Comparison of ENCODE assay signal across 1 cellular context in the genomic region with DNA sequence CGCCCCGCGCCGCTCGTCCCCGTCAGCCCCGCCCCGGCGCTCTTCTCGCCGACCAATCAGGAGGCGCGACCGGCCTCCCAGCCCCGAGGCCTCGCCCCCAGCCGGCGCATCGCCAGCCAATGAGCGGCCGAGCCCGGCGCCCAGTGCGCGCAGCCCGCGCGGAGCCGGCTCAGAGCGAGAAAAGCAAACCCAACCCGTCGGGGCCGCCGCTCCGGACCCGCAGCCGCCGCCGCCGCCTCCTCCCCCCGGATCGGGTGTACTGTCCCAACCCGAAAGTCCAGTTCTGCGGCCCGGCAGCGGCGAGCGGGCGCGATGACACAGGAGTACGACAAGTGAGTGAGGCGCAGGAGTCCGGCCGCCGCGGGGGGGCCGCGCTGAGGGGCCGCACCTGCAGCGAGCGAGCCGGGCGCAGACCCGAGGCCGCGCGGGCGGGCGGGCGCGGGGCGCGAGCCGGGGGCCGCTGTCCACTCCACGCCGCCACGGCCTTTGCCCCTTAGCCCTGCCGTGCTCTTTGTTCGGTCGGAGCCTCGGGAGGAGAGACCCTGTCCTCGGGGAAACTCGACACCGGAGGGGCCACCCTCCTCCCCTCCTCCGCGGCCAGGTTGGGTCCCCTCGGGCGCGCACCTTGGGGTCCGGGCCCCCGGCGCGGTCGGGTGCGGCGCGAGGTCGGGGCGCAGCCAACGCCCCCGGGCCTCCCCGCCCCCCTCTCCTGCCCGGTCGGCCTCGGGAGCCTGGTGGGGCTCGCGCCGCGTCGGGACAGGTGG.
TF ChIP-seq lines count a peak whose summit lies in the region.

A gene with protein sequence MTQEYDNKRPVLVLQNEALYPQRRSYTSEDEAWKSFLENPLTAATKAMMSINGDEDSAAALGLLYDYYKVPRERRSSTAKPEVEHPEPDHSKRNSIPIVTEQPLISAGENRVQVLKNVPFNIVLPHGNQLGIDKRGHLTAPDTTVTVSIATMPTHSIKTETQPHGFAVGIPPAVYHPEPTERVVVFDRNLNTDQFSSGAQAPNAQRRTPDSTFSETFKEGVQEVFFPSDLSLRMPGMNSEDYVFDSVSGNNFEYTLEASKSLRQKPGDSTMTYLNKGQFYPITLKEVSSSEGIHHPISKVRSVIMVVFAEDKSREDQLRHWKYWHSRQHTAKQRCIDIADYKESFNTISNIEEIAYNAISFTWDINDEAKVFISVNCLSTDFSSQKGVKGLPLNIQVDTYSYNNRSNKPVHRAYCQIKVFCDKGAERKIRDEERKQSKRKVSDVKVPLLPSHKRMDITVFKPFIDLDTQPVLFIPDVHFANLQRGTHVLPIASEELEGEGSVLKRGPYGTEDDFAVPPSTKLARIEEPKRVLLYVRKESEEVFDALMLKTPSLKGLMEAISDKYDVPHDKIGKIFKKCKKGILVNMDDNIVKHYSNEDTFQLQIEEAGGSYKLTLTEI (plus strand): TSS at position 172 of the 764 bp plus-strand sequence. CDS start 141 bp downstream, at position 313.

TF ChIP-seq in K562, 482 proteins besides CTCF, POLR2A, EP300 and RAD21 (continued from another document):
- no peak for TF ChIP-seq ETV6 (IDR thresholded peaks at IDR 0.05; ENCODE audit: borderline replicate concordance in 1 of 2, low read depth in 2 of 2, low read length in 1 of 2)
- no peak for TF ChIP-seq ETV6 (CRISPR knock-in tag; IDR thresholded peaks at IDR 0.05; ENCODE audit: borderline replicate concordance)
- TF ChIP-seq, protein P1, sequence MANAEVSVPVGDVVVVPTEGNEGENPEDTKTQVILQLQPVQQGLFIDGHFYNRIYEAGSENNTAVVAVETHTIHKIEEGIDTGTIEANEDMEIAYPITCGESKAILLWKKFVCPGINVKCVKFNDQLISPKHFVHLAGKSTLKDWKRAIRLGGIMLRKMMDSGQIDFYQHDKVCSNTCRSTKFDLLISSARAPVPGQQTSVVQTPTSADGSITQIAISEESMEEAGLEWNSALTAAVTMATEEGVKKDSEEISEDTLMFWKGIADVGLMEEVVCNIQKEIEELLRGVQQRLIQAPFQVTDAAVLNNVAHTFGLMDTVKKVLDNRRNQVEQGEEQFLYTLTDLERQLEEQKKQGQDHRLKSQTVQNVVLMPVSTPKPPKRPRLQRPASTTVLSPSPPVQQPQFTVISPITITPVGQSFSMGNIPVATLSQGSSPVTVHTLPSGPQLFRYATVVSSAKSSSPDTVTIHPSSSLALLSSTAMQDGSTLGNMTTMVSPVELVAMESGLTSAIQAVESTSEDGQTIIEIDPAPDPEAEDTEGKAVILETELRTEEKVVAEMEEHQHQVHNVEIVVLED (CRISPR knock-in tag; IDR thresholded peaks at IDR 0.05), result peak; percentile 18; the same call in 1 of the 2 replicates
- peak; percentile 84 for TF ChIP-seq RBFOX2 (IDR thresholded peaks at IDR 0.05; ENCODE audit: low read depth, low read length)
- TF ChIP-seq CREM (IDR thresholded peaks at IDR 0.05; ENCODE audit: low read depth), result no peak
- peak; percentile 60; the same call in 1 of the 2 replicates for TF ChIP-seq PHF8 (IDR thresholded peaks at IDR 0.05; ENCODE audit: borderline replicate concordance, low read length)
- TF ChIP-seq, protein P2, sequence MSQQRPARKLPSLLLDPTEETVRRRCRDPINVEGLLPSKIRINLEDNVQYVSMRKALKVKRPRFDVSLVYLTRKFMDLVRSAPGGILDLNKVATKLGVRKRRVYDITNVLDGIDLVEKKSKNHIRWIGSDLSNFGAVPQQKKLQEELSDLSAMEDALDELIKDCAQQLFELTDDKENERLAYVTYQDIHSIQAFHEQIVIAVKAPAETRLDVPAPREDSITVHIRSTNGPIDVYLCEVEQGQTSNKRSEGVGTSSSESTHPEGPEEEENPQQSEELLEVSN (IDR thresholded peaks at IDR 0.05; ENCODE audit: borderline replicate concordance in 1 of 2, extremely low read depth in 1 of 2, insufficient read depth in 1 of 2, insufficient read length in 1 of 2, low read depth in 1 of 2, low read length in 1 of 2, poor library complexity in 1 of 2, severe bottlenecking in 1 of 2), result peak in 1 of 2 experiments; percentile 31
- TF ChIP-seq HDAC1 (IDR thresholded peaks at IDR 0.05), result peak in 1 of 2 experiments; percentile 13; a peak in 1 of 4 replicates
- TF ChIP-seq, protein P3, sequence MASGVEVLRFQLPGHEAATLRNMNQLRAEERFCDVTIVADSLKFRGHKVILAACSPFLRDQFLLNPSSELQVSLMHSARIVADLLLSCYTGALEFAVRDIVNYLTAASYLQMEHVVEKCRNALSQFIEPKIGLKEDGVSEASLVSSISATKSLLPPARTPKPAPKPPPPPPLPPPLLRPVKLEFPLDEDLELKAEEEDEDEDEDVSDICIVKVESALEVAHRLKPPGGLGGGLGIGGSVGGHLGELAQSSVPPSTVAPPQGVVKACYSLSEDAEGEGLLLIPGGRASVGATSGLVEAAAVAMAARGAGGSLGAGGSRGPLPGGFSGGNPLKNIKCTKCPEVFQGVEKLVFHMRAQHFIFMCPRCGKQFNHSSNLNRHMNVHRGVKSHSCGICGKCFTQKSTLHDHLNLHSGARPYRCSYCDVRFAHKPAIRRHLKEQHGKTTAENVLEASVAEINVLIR (CRISPR knock-in tag; IDR thresholded peaks at IDR 0.05), result no peak
- TF ChIP-seq, protein P4, sequence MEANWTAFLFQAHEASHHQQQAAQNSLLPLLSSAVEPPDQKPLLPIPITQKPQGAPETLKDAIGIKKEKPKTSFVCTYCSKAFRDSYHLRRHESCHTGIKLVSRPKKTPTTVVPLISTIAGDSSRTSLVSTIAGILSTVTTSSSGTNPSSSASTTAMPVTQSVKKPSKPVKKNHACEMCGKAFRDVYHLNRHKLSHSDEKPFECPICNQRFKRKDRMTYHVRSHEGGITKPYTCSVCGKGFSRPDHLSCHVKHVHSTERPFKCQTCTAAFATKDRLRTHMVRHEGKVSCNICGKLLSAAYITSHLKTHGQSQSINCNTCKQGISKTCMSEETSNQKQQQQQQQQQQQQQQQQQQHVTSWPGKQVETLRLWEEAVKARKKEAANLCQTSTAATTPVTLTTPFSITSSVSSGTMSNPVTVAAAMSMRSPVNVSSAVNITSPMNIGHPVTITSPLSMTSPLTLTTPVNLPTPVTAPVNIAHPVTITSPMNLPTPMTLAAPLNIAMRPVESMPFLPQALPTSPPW (CRISPR knock-in tag; IDR thresholded peaks at IDR 0.05), result peak; percentile 96
- no peak for TF ChIP-seq HDAC6 (IDR thresholded peaks at IDR 0.05; ENCODE audit: low read depth, low read length)
- peak; percentile 6; the same call in 1 of the 2 replicates for TF ChIP-seq ZNF197 (CRISPR knock-in tag; IDR thresholded peaks at IDR 0.05; ENCODE audit: low read depth)
- peak; percentile 76 for TF ChIP-seq RBBP5 (IDR thresholded peaks at IDR 0.05; ENCODE audit: borderline replicate concordance, insufficient read depth, low read length, poor library complexity, severe bottlenecking)
- TF ChIP-seq NFYB (IDR thresholded peaks at IDR 0.05; ENCODE audit: extremely low read depth, insufficient read length), result peak; percentile 18
- peak; percentile 56; the same call in 1 of the 2 replicates for TF ChIP-seq ZKSCAN8 (CRISPR knock-in tag; IDR thresholded peaks at IDR 0.05)
- TF ChIP-seq ZNF644 (tag; IDR thresholded peaks at IDR 0.05; ENCODE audit: low read depth), result peak; percentile 96; the same call in 1 of the 2 replicates
- peak; percentile 63 for TF ChIP-seq ZFX (CRISPR knock-in tag; IDR thresholded peaks at IDR 0.05)
- TF ChIP-seq PRPF4 (IDR thresholded peaks at IDR 0.05; ENCODE audit: insufficient read depth, low read depth, low read length, poor library complexity, severe bottlenecking), result no peak
- TF ChIP-seq ZNF551 (CRISPR knock-in tag; IDR thresholded peaks at IDR 0.05), result no peak
- no peak for TF ChIP-seq HDAC2 (IDR thresholded peaks at IDR 0.05)
- no peak for TF ChIP-seq FIP1L1 (IDR thresholded peaks at IDR 0.05; ENCODE audit: low read depth, low read length, poor library complexity, severe bottlenecking)
- peak; percentile 10; the same call in 1 of the 2 replicates for TF ChIP-seq BACH1 (tag; IDR thresholded peaks at IDR 0.05)
- TF ChIP-seq, protein P5, sequence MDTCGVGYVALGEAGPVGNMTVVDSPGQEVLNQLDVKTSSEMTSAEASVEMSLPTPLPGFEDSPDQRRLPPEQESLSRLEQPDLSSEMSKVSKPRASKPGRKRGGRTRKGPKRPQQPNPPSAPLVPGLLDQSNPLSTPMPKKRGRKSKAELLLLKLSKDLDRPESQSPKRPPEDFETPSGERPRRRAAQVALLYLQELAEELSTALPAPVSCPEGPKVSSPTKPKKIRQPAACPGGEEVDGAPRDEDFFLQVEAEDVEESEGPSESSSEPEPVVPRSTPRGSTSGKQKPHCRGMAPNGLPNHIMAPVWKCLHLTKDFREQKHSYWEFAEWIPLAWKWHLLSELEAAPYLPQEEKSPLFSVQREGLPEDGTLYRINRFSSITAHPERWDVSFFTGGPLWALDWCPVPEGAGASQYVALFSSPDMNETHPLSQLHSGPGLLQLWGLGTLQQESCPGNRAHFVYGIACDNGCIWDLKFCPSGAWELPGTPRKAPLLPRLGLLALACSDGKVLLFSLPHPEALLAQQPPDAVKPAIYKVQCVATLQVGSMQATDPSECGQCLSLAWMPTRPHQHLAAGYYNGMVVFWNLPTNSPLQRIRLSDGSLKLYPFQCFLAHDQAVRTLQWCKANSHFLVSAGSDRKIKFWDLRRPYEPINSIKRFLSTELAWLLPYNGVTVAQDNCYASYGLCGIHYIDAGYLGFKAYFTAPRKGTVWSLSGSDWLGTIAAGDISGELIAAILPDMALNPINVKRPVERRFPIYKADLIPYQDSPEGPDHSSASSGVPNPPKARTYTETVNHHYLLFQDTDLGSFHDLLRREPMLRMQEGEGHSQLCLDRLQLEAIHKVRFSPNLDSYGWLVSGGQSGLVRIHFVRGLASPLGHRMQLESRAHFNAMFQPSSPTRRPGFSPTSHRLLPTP (IDR thresholded peaks at IDR 0.05; ENCODE audit: borderline replicate concordance, extremely low read depth, insufficient read length), result no peak
- peak; percentile 81 for TF ChIP-seq POLR2G (IDR thresholded peaks at IDR 0.05; ENCODE audit: low read depth, low read length)
- TF ChIP-seq CXXC5 (CRISPR knock-in tag; IDR thresholded peaks at IDR 0.05), result peak; percentile 71
- TF ChIP-seq NFIC (IDR thresholded peaks at IDR 0.05), result peak; percentile 74
- TF ChIP-seq ZNF253 (CRISPR knock-in tag; conservative IDR thresholded peaks at IDR 0.05), result no peak
- peak; percentile 90 for TF ChIP-seq NCOA6 (IDR thresholded peaks at IDR 0.05)
- peak; percentile 33 for TF ChIP-seq TBP (optimal IDR thresholded peaks at IDR 0.05; ENCODE audit: low read depth, low read length)
